8 cellular contexts compared by ENCODE assay signal in genomic region chr13:114235697-114236096, GRCh38. TPM values are rescaled to one million over a fixed set of nuclear protein-coding genes. Genes with fewer than 3 reads are reported as not detected.
A peak's percentile ranks its signal among the peaks of the same experiment; 100 is the strongest.
DNase-seq lines count a peak whose midpoint lies in the region; ATAC-seq and TF ChIP-seq lines count a peak whose summit lies in the region.

No MANE protein-coding gene starts in this region.

- no peak for ATAC-seq in left ventricle myocardium superior
- ATAC-seq in body of pancreas, result no peak
- no peak for ATAC-seq in aorta (ENCODE audit: low FRiP score)
- no peak for ATAC-seq in HG03039 (IDR thresholded peaks at IDR 0.05; ENCODE audit: unreplicated experiment)
- no peak for ATAC-seq in left lobe of liver

- no peaks in the 10 kb centered on the region for H3K27me3 ChIP-seq in right atrium auricular region
- H3K27me3 ChIP-seq in body of pancreas, result no peaks in the 10 kb centered on the region
- H3K27me3 ChIP-seq in mesendoderm (ENCODE audit: insufficient read depth, low read length, poor library complexity), result no peaks in the 10 kb centered on the region
- H3K27me3 ChIP-seq in aorta (ENCODE audit: control insufficient read depth in 1 of 2, insufficient read depth in 2 of 2, low read length in 1 of 2), result no peaks in the 10 kb centered on the region

- H3K9me3 ChIP-seq in right atrium auricular region (no peaks in the 10 kb centered on the region), body of pancreas (no peaks in the 10 kb centered on the region), aorta (ENCODE audit: control insufficient read depth, low read length) (no peaks in the 10 kb centered on the region)

- H4K8ac ChIP-seq in mesendoderm (ENCODE audit: low read depth, low read length), result no peak overlapping the region

- intact Hi-C loops in left ventricle myocardium superior (cut with micrococcal nuclease) (no loop called here), body of pancreas (cut with DNase I) (no loop called here), aorta (cut with DNase I) (no loop called here)

- H3K79me2 ChIP-seq in mesendoderm (ENCODE audit: control insufficient read depth, insufficient read depth, low read length), result peaks cover 13% of the 10 kb centered on the region

- H3K4me1 ChIP-seq in right atrium auricular region, result peaks cover 0 to 15% of the 10 kb centered on the region in 2 donors
- peaks cover 12% of the 10 kb centered on the region for H3K4me1 ChIP-seq in body of pancreas
- H3K4me1 ChIP-seq in mesendoderm (ENCODE audit: control insufficient read depth, low read depth, low read length), result peaks cover 3% of the 10 kb centered on the region
- no peaks in the 10 kb centered on the region for H3K4me1 ChIP-seq in aorta (ENCODE audit: control insufficient read depth in 1 of 2, insufficient read depth in 2 of 2, low read length in 2 of 2)

- H3K4ac ChIP-seq in mesendoderm (ENCODE audit: low read depth, low read length), result no peak overlapping the region

- H3K27ac ChIP-seq in right atrium auricular region (peak overlapping the region; percentile 79 to 90), body of pancreas (peak overlapping the region in 3 of 4 donors; percentile 79 to 91 (median 80)), mesendoderm (ENCODE audit: low read depth, low read length) (no peak overlapping the region), aorta (ENCODE audit: low read depth in 1 of 2, low read length in 2 of 2) (peak overlapping the region in 1 of 2 donors; percentile 25), caudate nucleus (ENCODE audit: low read depth, low read length) (no peak overlapping the region)

- H3K36me3 ChIP-seq in right atrium auricular region (peaks cover 34% of the 10 kb centered on the region), body of pancreas (replicated peaks in 1 of 2; ENCODE audit: insufficient read depth in 1 of 2, low read depth in 2 of 2) (peaks cover 13 to 23% of the 10 kb centered on the region in 2 donors), mesendoderm (ENCODE audit: control insufficient read depth, insufficient read depth, low read length) (no peaks in the 10 kb centered on the region), aorta (ENCODE audit: control insufficient read depth in 1 of 2, insufficient read depth in 2 of 2, low read length in 1 of 2) (peaks cover 0 to 6% of the 10 kb centered on the region in 2 donors)

- TF ChIP-seq CTCF in right atrium auricular region (IDR thresholded peaks at IDR 0.05) (no peak), body of pancreas (IDR thresholded peaks at IDR 0.05) (no peak)

- peak overlapping the region; percentile 86 for H3K4me3 ChIP-seq in right atrium auricular region
- peak overlapping the region; percentile 61 to 85 for H3K4me3 ChIP-seq in body of pancreas
- H3K4me3 ChIP-seq in mesendoderm (ENCODE audit: low read length), result peak overlapping the region; percentile 82
- peak overlapping the region; percentile 83 to 91 for H3K4me3 ChIP-seq in aorta (ENCODE audit: low read length in 2 of 2)

- DNase-seq in right atrium auricular region (ENCODE audit: low spot score) (no peak), left ventricle myocardium superior (no peak), body of pancreas (no peak), mesendoderm (no peak), aorta (no peak), left lobe of liver (ENCODE audit: low spot score) (no peak), caudate nucleus (lab: John Stamatoyannopoulos, UW) (no peak)

- no peak overlapping the region for H2AK5ac ChIP-seq in mesendoderm (ENCODE audit: low read length)

- no peak overlapping the region for H4K5ac ChIP-seq in mesendoderm (ENCODE audit: low read length)

- TF ChIP-seq POLR2A in body of pancreas (IDR thresholded peaks at IDR 0.05), result no peak

- WGBS in body of pancreas, 2 donors, result 4 to 6% methylated on average over 10 of the region's 10 CpGs
- no CpG with 5 or more reads among the region's 10 CpGs for WGBS in mesendoderm (ENCODE audit: extremely low coverage, insufficient coverage, low lambda C conversion rate)
- 4% methylated on average over 10 of the region's 10 CpGs for WGBS in aorta, 2 donors

- no peak overlapping the region for H2BK15ac ChIP-seq in mesendoderm (replicated peaks; ENCODE audit: low read depth)

- H3K23ac ChIP-seq in mesendoderm (ENCODE audit: low read length), result no peak overlapping the region

- H2BK120ac ChIP-seq in mesendoderm (ENCODE audit: low read depth, low read length), result no peak overlapping the region

- H3K9ac ChIP-seq in mesendoderm (ENCODE audit: low read length), result peak overlapping the region; percentile 86

- H3K18ac ChIP-seq in mesendoderm (ENCODE audit: low read length), result no peak overlapping the region

- peak overlapping the region; percentile 94 for H3K56ac ChIP-seq in mesendoderm (ENCODE audit: low read length)

- peak overlapping the region; percentile 67 for H3K4me2 ChIP-seq in mesendoderm (ENCODE audit: low read length)

- H2BK5ac ChIP-seq in mesendoderm (ENCODE audit: low read length), result no peak overlapping the region

- H3K79me1 ChIP-seq in mesendoderm (ENCODE audit: low read length), result peaks cover 7% of the 10 kb centered on the region

RNA-seq across cellular contexts. Expression of gene CDC16, which starts 1.0 kb away (rescaled TPM):
- 10 to 100 TPM; 21.1 to 31.8 TPM for total RNA-seq in right atrium auricular region
- 35.9 TPM for total RNA-seq in left ventricle myocardium superior
- total RNA-seq in body of pancreas, result 10 to 100 TPM; 46.7 to 63.9 TPM
- 64.0 TPM for polyA plus RNA-seq in mesendoderm (2013, experiment 1 of 2)
- 63.4 TPM for polyA plus RNA-seq in mesendoderm (2013, experiment 2 of 2)
- 10 to 100 TPM; 47.5 to 65.2 TPM for total RNA-seq in aorta
- 10 to 100 TPM; 31.1 to 86.9 TPM for polyA plus RNA-seq in aorta
- total RNA-seq in left lobe of liver, result 28.1 TPM

RNA-seq across cellular contexts. Expression of gene UPF3A, which starts 45.7 kb away (rescaled TPM):
- total RNA-seq in right atrium auricular region (10 to 100 TPM; 14.1 to 20.7 TPM), left ventricle myocardium superior (22.2 TPM), body of pancreas (10 to 100 TPM; 33.9 to 35.8 TPM), aorta (10 to 100 TPM; 40.5 to 62.2 TPM), left lobe of liver (22.0 TPM)
- polyA plus RNA-seq in mesendoderm (2013, experiment 1 of 2), result 62.2 TPM
- polyA plus RNA-seq in mesendoderm (2013, experiment 2 of 2), result 61.0 TPM
- polyA plus RNA-seq in aorta, result 100 to 1,000 TPM in 1 of 2 donors, 10 to 100 TPM in 1; 56.3 to 110 TPM

RNA-seq across cellular contexts. Expression of gene CFAP97D2, which starts 56.6 kb away (rescaled TPM):
- total RNA-seq in right atrium auricular region, result not detected
- total RNA-seq in left ventricle myocardium superior, result not detected
- total RNA-seq in body of pancreas, result not detected
- polyA plus RNA-seq in mesendoderm (2013, experiment 1 of 2), result not detected
- not detected for polyA plus RNA-seq in mesendoderm (2013, experiment 2 of 2)
- total RNA-seq in aorta, result not detected
- polyA plus RNA-seq in aorta, result not detected
- not detected for total RNA-seq in left lobe of liver

Comparison
In these comparisons a context has a peak if more than half of its experiments do, and no peak if none do; other contexts are left out.
1. H3K27ac ChIP-seq: peak in right atrium auricular region (2 of 2) and body of pancreas (3 of 4); none in mesendoderm (single experiment) and caudate nucleus (single experiment).
2. Peak in every context shown above with its lines, with median percentiles within 50 percentile points of each other: H3K4me3 ChIP-seq.